In genomic region chr2:153068915-153069314, GRCh38 we compare ENCODE assay signal across 26 cellular contexts.
"Had no signal": no experiment of that assay in that cellular context is flagged by ENCODE, and none has a peak within 500 bp of the region (broad histone marks: within the 10 kb centered on the region; RNA-seq: fewer than 3 reads in every experiment).

No MANE protein-coding gene starts in this region.

- H3K27ac ChIP-seq: brain microvascular endothelial cell, coronary artery, dorsolateral prefrontal cortex had no signal

- DNase-seq: activated CD4-positive, alpha-beta memory T cell treated with anti-CD3 and anti-CD28 coated beads, Interleukin-2, amount 10 ng/mL, durations not matched to agents 7 days and 5 days; activated CD4-positive, alpha-beta T cell treated with anti-CD3 and anti-CD28 coated beads for 36 hours; activated CD4-positive, alpha-beta T cell treated with anti-CD3 and anti-CD28 coated beads, Interleukin-2, amount 10 ng/mL, durations not matched to agents 24 days and 14 days; activated CD4-positive, alpha-beta T cell treated with anti-CD3 and anti-CD28 coated beads, Interleukin-2, amount 50 U/mL, for 4 hours; activated CD4-positive, CD25-positive, alpha-beta regulatory T cell; activated CD4-positive, CD25-positive, alpha-beta regulatory T cell treated with anti-CD3 and anti-CD28 coated beads, Interleukin-2, amount 50 U/mL, for 72 hours; activated CD8-positive, alpha-beta memory T cell treated with anti-CD3 and anti-CD28 coated beads, Interleukin-2, amount 50 U/mL, for 48 hours; activated gamma-delta T cell; activated naive CD4-positive, alpha-beta T cell; activated naive CD4-positive, alpha-beta T cell treated with anti-CD3 and anti-CD28 coated beads, Interleukin-2, amount 10 ng/mL, durations not matched to agents 7 days and 5 days; activated naive CD8-positive, alpha-beta T cell treated with anti-CD3 and anti-CD28 coated beads, Interleukin-2, amount 10 ng/mL, durations not matched to agents 7 days and 5 days; activated T-cell treated with anti-CD3 and anti-CD28 coated beads for 4 hours; activated T-cell treated with anti-CD3 and anti-CD28 coated beads, Interleukin-2, amount 50 U/mL, for 24 hours; activated T-cell treated with anti-CD3 and anti-CD28 coated beads, Interleukin-2, amount 50 U/mL, for 72 hours; brain microvascular endothelial cell; dorsolateral prefrontal cortex; effector memory CD4-positive, alpha-beta T cell; endodermal cell; foreskin fibroblast; head of caudate nucleus; T1000 had no signal

- H3K27ac Mint-ChIP-seq: activated CD4-positive, alpha-beta memory T cell treated with anti-CD3 and anti-CD28 coated beads, Interleukin-2, amount 10 ng/mL, durations not matched to agents 7 days and 5 days; activated CD4-positive, alpha-beta T cell treated with anti-CD3 and anti-CD28 coated beads for 36 hours; activated CD4-positive, alpha-beta T cell treated with anti-CD3 and anti-CD28 coated beads, Interleukin-2, amount 10 ng/mL, durations not matched to agents 24 days and 14 days; activated naive CD4-positive, alpha-beta T cell treated with anti-CD3 and anti-CD28 coated beads, Interleukin-2, amount 10 ng/mL, durations not matched to agents 7 days and 5 days; activated naive CD4-positive, alpha-beta T cell treated with anti-CD3 and anti-CD28 coated beads, Interleukin-2, amount 50 U/mL, for 72 hours; activated naive CD8-positive, alpha-beta T cell treated with anti-CD3 and anti-CD28 coated beads, Interleukin-2, amount 10 ng/mL, durations not matched to agents 7 days and 5 days; activated T-cell treated with anti-CD3 and anti-CD28 coated beads, Interleukin-2, amount 50 U/mL, for 24 hours; activated T-cell treated with anti-CD3 and anti-CD28 coated beads, Interleukin-2, amount 50 U/mL, for 72 hours; dendritic cell treated with granulocyte-macrophage colony-stimulating factor and Interleukin-4, amounts not matched to agents 40 ng/mL and 50 ng/mL, for 4 days; endodermal cell; T-helper 1 cell treated with Interleukin-12 subunit alpha and Interleukin-12 subunit beta and Interleukin-4 antibody, amounts not matched to agents 30 μg/mL and 1 μg/mL, for 36 hours had no signal

- H3K27me3 ChIP-seq: brain microvascular endothelial cell, dorsolateral prefrontal cortex had no signal

- H3K36me3 Mint-ChIP-seq: activated naive CD4-positive, alpha-beta T cell treated with anti-CD3 and anti-CD28 coated beads, Interleukin-2, amount 10 ng/mL, durations not matched to agents 7 days and 5 days; activated naive CD4-positive, alpha-beta T cell treated with anti-CD3 and anti-CD28 coated beads, Interleukin-2, amount 50 U/mL, for 72 hours; activated naive CD8-positive, alpha-beta T cell treated with anti-CD3 and anti-CD28 coated beads, Interleukin-2, amount 10 ng/mL, durations not matched to agents 7 days and 5 days had no signal

- ATAC-seq: activated CD4-positive, alpha-beta T cell treated with anti-CD3 and anti-CD28 coated beads for 36 hours; activated naive CD4-positive, alpha-beta T cell treated with anti-CD3 and anti-CD28 coated beads, Interleukin-2, amount 50 U/mL, for 72 hours; activated T-cell treated with anti-CD3 and anti-CD28 coated beads, Interleukin-2, amount 50 U/mL, for 72 hours had no signal

- H3K4me1 Mint-ChIP-seq: activated CD4-positive, alpha-beta memory T cell treated with anti-CD3 and anti-CD28 coated beads, Interleukin-2, amount 10 ng/mL, durations not matched to agents 7 days and 5 days; activated CD4-positive, alpha-beta T cell treated with anti-CD3 and anti-CD28 coated beads for 36 hours; activated CD4-positive, alpha-beta T cell treated with anti-CD3 and anti-CD28 coated beads, Interleukin-2, amount 10 ng/mL, durations not matched to agents 24 days and 14 days; activated naive CD4-positive, alpha-beta T cell treated with anti-CD3 and anti-CD28 coated beads, Interleukin-2, amount 10 ng/mL, durations not matched to agents 7 days and 5 days; activated naive CD8-positive, alpha-beta T cell treated with anti-CD3 and anti-CD28 coated beads, Interleukin-2, amount 10 ng/mL, durations not matched to agents 7 days and 5 days; central memory CD8-positive, alpha-beta T cell had no signal

- H3K9me3 Mint-ChIP-seq: activated CD4-positive, alpha-beta memory T cell treated with anti-CD3 and anti-CD28 coated beads, Interleukin-2, amount 10 ng/mL, durations not matched to agents 7 days and 5 days; activated CD4-positive, alpha-beta T cell treated with anti-CD3 and anti-CD28 coated beads, Interleukin-2, amount 10 ng/mL, durations not matched to agents 24 days and 14 days; activated naive CD4-positive, alpha-beta T cell treated with anti-CD3 and anti-CD28 coated beads, Interleukin-2, amount 10 ng/mL, durations not matched to agents 7 days and 5 days; activated naive CD4-positive, alpha-beta T cell treated with anti-CD3 and anti-CD28 coated beads, Interleukin-2, amount 50 U/mL, for 72 hours; activated naive CD8-positive, alpha-beta T cell treated with anti-CD3 and anti-CD28 coated beads, Interleukin-2, amount 10 ng/mL, durations not matched to agents 7 days and 5 days; activated T-cell treated with anti-CD3 and anti-CD28 coated beads, Interleukin-2, amount 50 U/mL, for 24 hours; central memory CD8-positive, alpha-beta T cell; dendritic cell treated with granulocyte-macrophage colony-stimulating factor and Interleukin-4, amounts not matched to agents 40 ng/mL and 50 ng/mL, for 4 days; endodermal cell; T-helper 1 cell treated with Interleukin-12 subunit alpha and Interleukin-12 subunit beta and Interleukin-4 antibody, amounts not matched to agents 30 μg/mL and 1 μg/mL, for 36 hours had no signal

- H3K4me3 Mint-ChIP-seq: activated CD4-positive, alpha-beta memory T cell treated with anti-CD3 and anti-CD28 coated beads, Interleukin-2, amount 10 ng/mL, durations not matched to agents 7 days and 5 days; activated CD4-positive, alpha-beta T cell treated with anti-CD3 and anti-CD28 coated beads for 36 hours; activated CD4-positive, alpha-beta T cell treated with anti-CD3 and anti-CD28 coated beads, Interleukin-2, amount 10 ng/mL, durations not matched to agents 24 days and 14 days; activated naive CD4-positive, alpha-beta T cell treated with anti-CD3 and anti-CD28 coated beads, Interleukin-2, amount 10 ng/mL, durations not matched to agents 7 days and 5 days; activated naive CD8-positive, alpha-beta T cell treated with anti-CD3 and anti-CD28 coated beads, Interleukin-2, amount 10 ng/mL, durations not matched to agents 7 days and 5 days; activated T-cell treated with anti-CD3 and anti-CD28 coated beads, Interleukin-2, amount 50 U/mL, for 24 hours; activated T-cell treated with anti-CD3 and anti-CD28 coated beads, Interleukin-2, amount 50 U/mL, for 72 hours; central memory CD8-positive, alpha-beta T cell; dendritic cell treated with granulocyte-macrophage colony-stimulating factor and Interleukin-4, amounts not matched to agents 40 ng/mL and 50 ng/mL, for 4 days; endodermal cell; T-helper 1 cell treated with Interleukin-12 subunit alpha and Interleukin-12 subunit beta and Interleukin-4 antibody, amounts not matched to agents 30 μg/mL and 1 μg/mL, for 36 hours had no signal

- H3K36me3 ChIP-seq: brain microvascular endothelial cell had no signal

- H3K27me3 Mint-ChIP-seq: activated CD4-positive, alpha-beta memory T cell treated with anti-CD3 and anti-CD28 coated beads, Interleukin-2, amount 10 ng/mL, durations not matched to agents 7 days and 5 days; activated CD4-positive, alpha-beta T cell treated with anti-CD3 and anti-CD28 coated beads for 36 hours; activated CD4-positive, alpha-beta T cell treated with anti-CD3 and anti-CD28 coated beads, Interleukin-2, amount 10 ng/mL, durations not matched to agents 24 days and 14 days; activated naive CD4-positive, alpha-beta T cell treated with anti-CD3 and anti-CD28 coated beads, Interleukin-2, amount 10 ng/mL, durations not matched to agents 7 days and 5 days; activated naive CD8-positive, alpha-beta T cell treated with anti-CD3 and anti-CD28 coated beads, Interleukin-2, amount 10 ng/mL, durations not matched to agents 7 days and 5 days; central memory CD8-positive, alpha-beta T cell; dendritic cell treated with granulocyte-macrophage colony-stimulating factor and Interleukin-4, amounts not matched to agents 40 ng/mL and 50 ng/mL, for 4 days had no signal

- H3K4me3 ChIP-seq: coronary artery, dorsolateral prefrontal cortex had no signal
